In the genomic region with DNA sequence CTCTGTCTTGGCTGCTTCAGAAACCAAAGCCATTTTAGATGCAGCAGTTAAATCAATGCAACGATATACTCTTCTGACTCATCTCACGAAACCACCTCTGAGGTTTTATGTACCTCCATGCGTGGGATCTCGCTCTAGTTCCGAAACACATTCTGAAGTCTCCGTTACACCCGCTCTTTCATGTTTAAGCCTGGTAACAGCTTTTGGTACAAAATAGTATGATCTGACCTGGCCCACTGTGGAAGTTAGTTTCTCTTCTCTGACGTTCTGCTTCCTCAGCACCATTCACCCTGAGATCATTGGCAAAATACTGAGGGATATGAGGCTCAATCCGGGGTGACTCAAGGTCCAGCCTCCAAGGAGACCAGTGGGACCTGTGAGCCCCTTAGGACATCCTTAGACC, we compare ENCODE assay signal across 12 cellular contexts.
DNase-seq lines count a peak whose midpoint lies in the region; ATAC-seq and TF ChIP-seq lines count a peak whose summit lies in the region.
"Had no signal": no experiment of that assay in that cellular context is flagged by ENCODE, and none has a peak within 500 bp of the region (broad histone marks: within the 10 kb centered on the region; RNA-seq: fewer than 3 reads in every experiment).

No MANE protein-coding gene starts in this region.

- H3K4me1 Mint-ChIP-seq in CD4-positive, alpha-beta T cell (ENCODE audit: low read depth), result peaks cover 7% of the 10 kb centered on the region
- peaks cover 1% of the 10 kb centered on the region for H3K4me1 Mint-ChIP-seq in activated naive CD8-positive, alpha-beta T cell treated with anti-CD3 and anti-CD28 coated beads for 36 hours

- no peak for DNase-seq in CD4-positive, alpha-beta T cell
- DNase-seq in GM19240 (ENCODE audit: insufficient read length, low spot score) (peak; percentile 42), DMS79 treated with DMSO at 0.1 percent for 48 hours (lab: John Stamatoyannopoulos, UW) (no peak), brain microvascular endothelial cell (no peak), left lung (no peak)
- peak; percentile 12 for DNase-seq in activated naive CD8-positive, alpha-beta T cell treated with anti-CD3 and anti-CD28 coated beads for 36 hours
- DNase-seq: GF-D8, OCI-M1, stomach had no signal

- peaks cover 33% of the 10 kb centered on the region for H3K27me3 Mint-ChIP-seq in CD4-positive, alpha-beta T cell
- peaks cover 57% of the 10 kb centered on the region for H3K27me3 Mint-ChIP-seq in activated naive CD8-positive, alpha-beta T cell treated with anti-CD3 and anti-CD28 coated beads for 36 hours

- H3K4me1 ChIP-seq in left lung, result no peaks in the 10 kb centered on the region

- no peak overlapping the region for H3K27ac ChIP-seq in CD4-positive, alpha-beta T cell (ENCODE audit: low read depth, low read length)
- no peak overlapping the region for H3K27ac ChIP-seq in brain microvascular endothelial cell
- no peak overlapping the region for H3K27ac ChIP-seq in left lung
- H3K27ac ChIP-seq: stomach had no signal

- ATAC-seq in CD4-positive, alpha-beta T cell (ENCODE audit: poor library complexity), result peak; percentile 44
- ATAC-seq in HG03175 (IDR thresholded peaks at IDR 0.05; ENCODE audit: unreplicated experiment) (peak; percentile 76), left lung (no peak), HG02970 (IDR thresholded peaks at IDR 0.05; ENCODE audit: low FRiP score, unreplicated experiment) (no peak)
- ATAC-seq: left lobe of liver had no signal

- intact Hi-C loops in CD4-positive, alpha-beta T cell (cut with DNase I, micrococcal nuclease), result no loop called here
- intact Hi-C loops in left lung (cut with DNase I), result no loop called here

- H3K4me3 ChIP-seq in brain microvascular endothelial cell (ENCODE audit: low read depth, low read length) (no peak overlapping the region), left lung (no peak overlapping the region)
- H3K4me3 ChIP-seq: stomach had no signal

- H3K9me3 ChIP-seq in CD4-positive, alpha-beta T cell (ENCODE audit: control insufficient read depth, low read length), result no peaks in the 10 kb centered on the region
- no peaks in the 10 kb centered on the region for H3K9me3 ChIP-seq in left lung
- H3K9me3 ChIP-seq: stomach had no signal

- H3K27ac Mint-ChIP-seq in CD4-positive, alpha-beta T cell, result no peak overlapping the region
- H3K27ac Mint-ChIP-seq in activated naive CD8-positive, alpha-beta T cell treated with anti-CD3 and anti-CD28 coated beads for 36 hours, result no peak overlapping the region

- H3K27me3 ChIP-seq in CD4-positive, alpha-beta T cell (ENCODE audit: control insufficient read depth, insufficient read depth, low read length), result peaks cover 5% of the 10 kb centered on the region
- H3K27me3 ChIP-seq in brain microvascular endothelial cell (replicated peaks), result no peaks in the 10 kb centered on the region
- H3K27me3 ChIP-seq in left lung, result peaks cover 0 to 30% of the 10 kb centered on the region in 2 donors

- peak overlapping the region; percentile 2 for H3K4me3 Mint-ChIP-seq in CD4-positive, alpha-beta T cell
- no peak overlapping the region for H3K4me3 Mint-ChIP-seq in activated naive CD8-positive, alpha-beta T cell treated with anti-CD3 and anti-CD28 coated beads for 36 hours

- CTCF ChIA-PET in CD4-positive, alpha-beta T cell (lab: Charles Lee), result no interaction called here

- in situ Hi-C loops in brain microvascular endothelial cell (cut with HindIII; ENCODE audit: low pct_ligation_motif_present, low sequenced_read_pairs), result no loop called here

- H3K9me3 Mint-ChIP-seq in CD4-positive, alpha-beta T cell, result no peaks in the 10 kb centered on the region
- no peaks in the 10 kb centered on the region for H3K9me3 Mint-ChIP-seq in activated naive CD8-positive, alpha-beta T cell treated with anti-CD3 and anti-CD28 coated beads for 36 hours

- H3K36me3 Mint-ChIP-seq in CD4-positive, alpha-beta T cell (ENCODE audit: low read depth), result no peaks in the 10 kb centered on the region
- no peaks in the 10 kb centered on the region for H3K36me3 Mint-ChIP-seq in activated naive CD8-positive, alpha-beta T cell treated with anti-CD3 and anti-CD28 coated beads for 36 hours

- TF ChIP-seq CTCF in CD4-positive, alpha-beta T cell (IDR thresholded peaks at IDR 0.05), result no peak
- TF ChIP-seq CTCF in brain microvascular endothelial cell (IDR thresholded peaks at IDR 0.05; ENCODE audit: low read depth, low read length, missing control alignments) (no peak), left lung (IDR thresholded peaks at IDR 0.05) (no peak)

- POLR2A ChIA-PET in CD4-positive, alpha-beta T cell (lab: Charles Lee), result no interaction called here

- H3K36me3 ChIP-seq in brain microvascular endothelial cell (replicated peaks) (no peaks in the 10 kb centered on the region), left lung (no peaks in the 10 kb centered on the region)
- H3K36me3 ChIP-seq: stomach had no signal

Comparison
In these comparisons a context has a peak if more than half of its experiments do, and no peak if none do; other contexts are left out.
1. ATAC-seq: peak in CD4-positive, alpha-beta T cell (single experiment) and HG03175 (single experiment); none in left lung (single experiment) and HG02970 (single experiment).
2. DNase-seq: peak in GM19240 (single experiment) and activated naive CD8-positive, alpha-beta T cell treated with anti-CD3 and anti-CD28 coated beads for 36 hours (single experiment); none in CD4-positive, alpha-beta T cell (0 of 10), DMS79 treated with DMSO at 0.1 percent for 48 hours (single experiment), brain microvascular endothelial cell (single experiment) and left lung (0 of 2).